16 cellular contexts compared by ENCODE assay signal in genomic region chr7:152362128-152362926, GRCh38.
DNase-seq lines count a peak whose midpoint lies in the region; ATAC-seq and FAIRE-seq lines count a peak whose summit lies in the region.
"Had no signal": no experiment of that assay in that cellular context is flagged by ENCODE, and none has a peak within 500 bp of the region (broad histone marks: within the 10 kb centered on the region; RNA-seq: fewer than 3 reads in every experiment).

No MANE protein-coding gene starts in this region.

- no peaks in the 10 kb centered on the region for H3K27me3 Mint-ChIP-seq in activated T-helper 17 cell treated with anti-CD3 and anti-CD28 coated beads, Interleukin-2, amount 50 U/mL, for 72 hours
- no peaks in the 10 kb centered on the region for H3K27me3 Mint-ChIP-seq in memory B cell

- H3K4me3 Mint-ChIP-seq in activated T-helper 17 cell treated with anti-CD3 and anti-CD28 coated beads, Interleukin-2, amount 50 U/mL, for 72 hours, result peak overlapping the region; percentile 38
- no peak overlapping the region for H3K4me3 Mint-ChIP-seq in memory B cell

- peak; percentile 31 for FAIRE-seq in GM18507 (lab: Jason Lieb, UNC)

- H2AFZ ChIP-seq in ACC112 (ENCODE audit: low read length, unreplicated experiment), result no peak overlapping the region

- H3K27me3 ChIP-seq in ACC112 (ENCODE audit: insufficient read depth, low read length), result no peaks in the 10 kb centered on the region
- H3K27me3 ChIP-seq: Peyer's patch had no signal

- H3K27ac ChIP-seq in ACC112 (ENCODE audit: low read depth, low read length), result no peak overlapping the region
- H3K27ac ChIP-seq: Peyer's patch had no signal

- H3K27ac Mint-ChIP-seq in activated T-helper 17 cell treated with anti-CD3 and anti-CD28 coated beads, Interleukin-2, amount 50 U/mL, for 72 hours, result peak overlapping the region; percentile 57
- peak overlapping the region; percentile 77 for H3K27ac Mint-ChIP-seq in memory B cell

- no peak for DNase-seq in GM18507 (ENCODE audit: extremely low spot score, insufficient read length, low read depth)
- no peak for DNase-seq in memory B cell (ENCODE audit: low spot score in 2 of 2)
- DNase-seq in NCI-H187 (lab: John Stamatoyannopoulos, UW), result no peak
- DNase-seq: C1 segment of cervical spinal cord, COR-L47, HCEC 1CT, MV-4-11, NCI-H1436, NCI-H446, Peyer's patch, SHP77 had no signal

- H3K79me2 ChIP-seq in ACC112 (ENCODE audit: control insufficient read depth, insufficient read depth, low read length, unreplicated experiment), result peaks cover 76% of the 10 kb centered on the region

- H3K4me1 Mint-ChIP-seq in activated T-helper 17 cell treated with anti-CD3 and anti-CD28 coated beads, Interleukin-2, amount 50 U/mL, for 72 hours, result peaks cover 32% of the 10 kb centered on the region
- peaks cover 30% of the 10 kb centered on the region for H3K4me1 Mint-ChIP-seq in memory B cell

- no peaks in the 10 kb centered on the region for H3K9me3 Mint-ChIP-seq in activated T-helper 17 cell treated with anti-CD3 and anti-CD28 coated beads, Interleukin-2, amount 50 U/mL, for 72 hours
- peaks cover 2% of the 10 kb centered on the region for H3K9me3 Mint-ChIP-seq in memory B cell

- H3K4me1 ChIP-seq in ACC112 (ENCODE audit: control insufficient read depth, insufficient read depth, low read length, unreplicated experiment), result peaks cover 18% of the 10 kb centered on the region

- H3K4me3 ChIP-seq in ACC112 (ENCODE audit: low read depth, low read length), result 0 out of 2 replicates have a peak overlapping the region, but pooled peaks have one; percentile 1
- H3K4me3 ChIP-seq: Peyer's patch had no signal

- no peak for ATAC-seq in activated T-helper 17 cell treated with anti-CD3 and anti-CD28 coated beads, Interleukin-2, amount 50 U/mL, for 72 hours (replicated peaks)
- ATAC-seq in memory B cell (ENCODE audit: low read depth), result no peak
- no peak for ATAC-seq in HG03460 (IDR thresholded peaks at IDR 0.05; ENCODE audit: unreplicated experiment)
- no peak for ATAC-seq in GM18907 (IDR thresholded peaks at IDR 0.05; ENCODE audit: unreplicated experiment)
- no peak for ATAC-seq in GM21367 (IDR thresholded peaks at IDR 0.05; ENCODE audit: unreplicated experiment)

- peaks cover 10% of the 10 kb centered on the region for H3K36me3 Mint-ChIP-seq in activated T-helper 17 cell treated with anti-CD3 and anti-CD28 coated beads, Interleukin-2, amount 50 U/mL, for 72 hours (ENCODE audit: low read depth)
- peaks cover 11% of the 10 kb centered on the region for H3K36me3 Mint-ChIP-seq in memory B cell

- H3K36me3 ChIP-seq in ACC112 (ENCODE audit: insufficient read depth, low read length), result no peaks in the 10 kb centered on the region
